Comparison of ENCODE assay signal across 1 cellular context in the genomic region with DNA sequence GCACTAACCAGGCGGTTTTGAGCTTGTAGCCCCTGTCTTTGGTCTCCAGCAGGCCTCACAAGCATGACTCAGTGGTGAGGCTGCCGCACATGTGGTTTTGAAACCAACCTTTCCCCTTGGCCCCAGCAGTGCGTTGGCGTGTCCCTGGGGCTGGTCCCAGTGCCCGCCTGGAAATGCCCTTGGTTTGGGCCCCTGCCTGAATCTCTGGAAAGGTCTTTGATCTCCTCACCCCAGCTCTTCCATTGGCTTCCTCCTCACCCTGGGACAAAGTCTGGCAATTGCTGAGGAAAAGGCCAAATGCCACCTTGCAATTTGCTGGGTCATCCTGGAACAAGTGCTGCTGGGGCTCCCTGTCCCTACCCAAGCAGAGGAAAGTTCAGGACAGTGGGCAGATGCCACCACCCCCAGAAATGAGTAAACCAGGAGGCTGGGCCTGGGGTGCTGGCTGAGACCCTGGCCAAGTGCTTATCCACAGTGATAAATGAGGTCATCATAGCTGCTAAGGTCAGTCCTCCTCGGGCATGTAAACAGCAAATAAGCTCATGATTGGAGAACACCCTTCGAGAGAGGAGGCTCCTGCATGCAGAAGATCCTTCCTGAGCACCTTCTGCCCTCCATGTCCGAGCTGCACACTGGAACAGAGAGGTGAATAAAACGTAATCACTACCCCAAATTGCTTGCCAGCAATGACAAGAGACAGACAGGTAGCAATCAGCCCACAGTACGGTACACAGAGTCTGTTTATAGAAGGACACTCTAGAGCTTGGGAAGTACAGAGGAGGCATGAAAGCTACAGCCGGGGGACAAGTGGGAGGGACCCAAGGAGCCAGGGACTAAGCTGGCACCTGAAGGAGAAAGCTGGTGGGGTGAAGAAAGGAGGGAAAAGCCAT.
TF ChIP-seq lines count a peak whose summit lies in the region.

No MANE protein-coding gene starts in this region.

TF ChIP-seq in WTC11, 78 proteins besides CTCF, POLR2A, EP300 and RAD21 (continued from another document):
- TF ChIP-seq ATF2 (CRISPR knock-in tag; IDR thresholded peaks at IDR 0.05; ENCODE audit: borderline replicate concordance, low read depth): no peak
- TF ChIP-seq ZSCAN18 (CRISPR knock-in tag; IDR thresholded peaks at IDR 0.05): no peak
- TF ChIP-seq, protein P1, sequence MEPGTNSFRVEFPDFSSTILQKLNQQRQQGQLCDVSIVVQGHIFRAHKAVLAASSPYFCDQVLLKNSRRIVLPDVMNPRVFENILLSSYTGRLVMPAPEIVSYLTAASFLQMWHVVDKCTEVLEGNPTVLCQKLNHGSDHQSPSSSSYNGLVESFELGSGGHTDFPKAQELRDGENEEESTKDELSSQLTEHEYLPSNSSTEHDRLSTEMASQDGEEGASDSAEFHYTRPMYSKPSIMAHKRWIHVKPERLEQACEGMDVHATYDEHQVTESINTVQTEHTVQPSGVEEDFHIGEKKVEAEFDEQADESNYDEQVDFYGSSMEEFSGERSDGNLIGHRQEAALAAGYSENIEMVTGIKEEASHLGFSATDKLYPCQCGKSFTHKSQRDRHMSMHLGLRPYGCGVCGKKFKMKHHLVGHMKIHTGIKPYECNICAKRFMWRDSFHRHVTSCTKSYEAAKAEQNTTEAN (CRISPR knock-in tag; IDR thresholded peaks at IDR 0.05): no peak
- TF ChIP-seq PRRX2 (CRISPR knock-in tag; IDR thresholded peaks at IDR 0.05): no peak
- no peak for TF ChIP-seq RORB (CRISPR knock-in tag; IDR thresholded peaks at IDR 0.05)
- no peak for TF ChIP-seq JUN (CRISPR knock-in tag; IDR thresholded peaks at IDR 0.05)
- TF ChIP-seq NFYB (CRISPR knock-in tag; conservative IDR thresholded peaks at IDR 0.05; ENCODE audit: low read depth): no peak
- TF ChIP-seq FOXP1 (CRISPR knock-in tag; IDR thresholded peaks at IDR 0.05; ENCODE audit: borderline replicate concordance): no peak
- no peak for TF ChIP-seq CBFB (CRISPR knock-in tag; IDR thresholded peaks at IDR 0.05; ENCODE audit: low read depth)
- TF ChIP-seq ZNF317 (CRISPR knock-in tag; IDR thresholded peaks at IDR 0.05; ENCODE audit: borderline replicate concordance, low read depth): no peak
- TF ChIP-seq ZBTB21 (CRISPR knock-in tag; IDR thresholded peaks at IDR 0.05; ENCODE audit: borderline replicate concordance): no peak
- TF ChIP-seq ELF4 (CRISPR knock-in tag; IDR thresholded peaks at IDR 0.05; ENCODE audit: low read depth): no peak
- TF ChIP-seq, protein P2, sequence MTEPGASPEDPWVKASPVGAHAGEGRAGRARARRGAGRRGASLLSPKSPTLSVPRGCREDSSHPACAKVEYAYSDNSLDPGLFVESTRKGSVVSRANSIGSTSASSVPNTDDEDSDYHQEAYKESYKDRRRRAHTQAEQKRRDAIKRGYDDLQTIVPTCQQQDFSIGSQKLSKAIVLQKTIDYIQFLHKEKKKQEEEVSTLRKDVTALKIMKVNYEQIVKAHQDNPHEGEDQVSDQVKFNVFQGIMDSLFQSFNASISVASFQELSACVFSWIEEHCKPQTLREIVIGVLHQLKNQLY (CRISPR knock-in tag; IDR thresholded peaks at IDR 0.05): no peak
- no peak for TF ChIP-seq HMGA2 (CRISPR knock-in tag; IDR thresholded peaks at IDR 0.05)
